8 cellular contexts compared by ENCODE assay signal in the genomic region with DNA sequence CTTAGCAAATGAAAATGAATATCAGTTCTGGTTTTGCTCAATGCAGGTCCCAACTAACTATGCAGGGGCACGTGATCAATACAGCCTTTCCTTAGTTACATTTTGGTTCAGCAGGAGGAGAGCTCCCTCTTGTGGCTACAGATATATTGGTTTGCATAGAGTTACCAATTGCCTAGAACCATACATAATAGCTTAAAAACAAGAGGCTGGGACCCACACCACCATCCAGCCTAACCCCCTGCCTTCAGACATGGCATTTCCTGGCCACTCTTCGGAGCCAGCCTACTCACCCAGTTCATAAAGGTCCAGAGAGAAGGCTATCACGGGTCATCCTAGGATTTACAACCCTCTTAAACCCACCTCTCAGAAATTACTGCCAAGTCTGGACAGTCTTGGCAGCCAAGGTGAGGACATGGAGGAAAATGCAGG. TPM values are rescaled to one million over a fixed set of nuclear protein-coding genes. Genes with fewer than 3 reads are reported as not detected.
DNase-seq lines count a peak whose midpoint lies in the region; ATAC-seq and TF ChIP-seq lines count a peak whose summit lies in the region.

No MANE protein-coding gene starts in this region.

- no peak overlapping the region for H4K91ac ChIP-seq in mesenchymal stem cell (ENCODE audit: low read length)

- ATAC-seq in GM21360 (IDR thresholded peaks at IDR 0.05; ENCODE audit: unreplicated experiment) (peak; percentile 98), HG03521 (IDR thresholded peaks at IDR 0.05; ENCODE audit: unreplicated experiment) (peak; percentile 94), upper lobe of left lung (ENCODE audit: low FRiP score in 2 of 2) (peak; percentile 87 to 95)
- peak; percentile 95 to 97 for ATAC-seq in activated CD4-positive, CD25-positive, alpha-beta regulatory T cell treated with anti-CD3 and anti-CD28 coated beads, Interleukin-2, amount 50 U/mL, for 24 hours
- ATAC-seq in effector memory CD8-positive, alpha-beta T cell (replicated peaks) = peak; percentile 99

- H3K9ac ChIP-seq in mesenchymal stem cell (ENCODE audit: low read length) = peak overlapping the region; percentile 43

- H3K4me1 ChIP-seq in mesenchymal stem cell (ENCODE audit: control insufficient read depth, insufficient read depth, low read depth, low read length) (peaks cover 4% of the 10 kb centered on the region), upper lobe of left lung (peaks cover 0 to 7% (median 0%) of the 10 kb centered on the region in 4 donors)

- H3K4me2 ChIP-seq in mesenchymal stem cell (ENCODE audit: low read length, poor library complexity, severe bottlenecking) = no peak overlapping the region

- H3K9me3 Mint-ChIP-seq in effector memory CD8-positive, alpha-beta T cell = no peaks in the 10 kb centered on the region

- TF ChIP-seq CTCF in upper lobe of left lung (IDR thresholded peaks at IDR 0.05) = peak; percentile 56 to 86 (median 76)

- peak overlapping the region in 1 of 2 donors; percentile 17 for H3K27ac Mint-ChIP-seq in effector memory CD8-positive, alpha-beta T cell

- no peak overlapping the region for H4K8ac ChIP-seq in mesenchymal stem cell (ENCODE audit: low read length)

- no peak for TF ChIP-seq POLR2A in upper lobe of left lung (IDR thresholded peaks at IDR 0.05)

- no peak overlapping the region for H2BK5ac ChIP-seq in mesenchymal stem cell (ENCODE audit: low read depth, low read length, poor library complexity, severe bottlenecking)

- H3K36me3 ChIP-seq in mesenchymal stem cell (ENCODE audit: control insufficient read depth in 1 of 2, insufficient read depth in 2 of 2, low read depth in 1 of 2, low read length in 2 of 2) (peaks cover 34 to 97% of the 10 kb centered on the region in 2 experiments), upper lobe of left lung (peaks cover 23 to 95% (median 48%) of the 10 kb centered on the region in 4 donors)

- peaks cover 4 to 13% of the 10 kb centered on the region in 2 donors for H3K4me1 Mint-ChIP-seq in effector memory CD8-positive, alpha-beta T cell (ENCODE audit: low read depth in 2 of 2)

- H3K23ac ChIP-seq in mesenchymal stem cell (ENCODE audit: low read length in 2 of 2) = no peak overlapping the region

- H3K79me1 ChIP-seq in mesenchymal stem cell (replicated peaks; ENCODE audit: low read length, poor library complexity, severe bottlenecking) = peaks cover 42% of the 10 kb centered on the region

- peaks cover 70% of the 10 kb centered on the region for H3K36me3 Mint-ChIP-seq in effector memory CD8-positive, alpha-beta T cell (ENCODE audit: insufficient read depth)

- H3K9me3 ChIP-seq in mesenchymal stem cell (ENCODE audit: control insufficient read depth, low read length) = no peaks in the 10 kb centered on the region
- H3K9me3 ChIP-seq in upper lobe of left lung = no peaks in the 10 kb centered on the region

- DNase-seq in Daoy (ENCODE audit: low read depth) (peak; percentile 59), NCI-H510A treated with DMSO at 0.1 percent for 48 hours (lab: John Stamatoyannopoulos, UW) (peak; percentile 71), mesenchymal stem cell (peak; percentile 88), upper lobe of left lung (peak in 1 of 2 donors; percentile 42)
- peak; percentile 58 to 65 (median 62) for DNase-seq in effector memory CD8-positive, alpha-beta T cell

- no peak overlapping the region for H3K4ac ChIP-seq in mesenchymal stem cell (ENCODE audit: low read depth in 1 of 2, low read length in 2 of 2)

- no peak overlapping the region for H3K18ac ChIP-seq in mesenchymal stem cell (ENCODE audit: low read depth in 1 of 2, low read length in 2 of 2)

- no peak overlapping the region for H2BK120ac ChIP-seq in mesenchymal stem cell (ENCODE audit: low read depth, low read length)

- H3K27me3 Mint-ChIP-seq in effector memory CD8-positive, alpha-beta T cell = no peaks in the 10 kb centered on the region

- no peak overlapping the region for H2BK15ac ChIP-seq in mesenchymal stem cell (ENCODE audit: low read depth, poor library complexity, severe bottlenecking)

- H3K4me3 Mint-ChIP-seq in effector memory CD8-positive, alpha-beta T cell = no peak overlapping the region

- H2BK12ac ChIP-seq in mesenchymal stem cell (ENCODE audit: low read length in 2 of 2) = no peak overlapping the region

- TF ChIP-seq EP300 in upper lobe of left lung (IDR thresholded peaks at IDR 0.05) = no peak

- no peaks in the 10 kb centered on the region for H3K27me3 ChIP-seq in mesenchymal stem cell (ENCODE audit: control insufficient read depth in 1 of 2, insufficient read depth in 1 of 2, low read length in 2 of 2)
- no peaks in the 10 kb centered on the region for H3K27me3 ChIP-seq in upper lobe of left lung

- WGBS in mesenchymal stem cell = 30% methylated on average over 3 of the region's 3 CpGs
- WGBS in upper lobe of left lung, 2 donors = 17 to 19% methylated on average over 2 to 3 of the region's 3 CpGs

- H3K27ac ChIP-seq in mesenchymal stem cell (ENCODE audit: low read length, poor library complexity, severe bottlenecking) (no peak overlapping the region), upper lobe of left lung (no peak overlapping the region)

- H2AFZ ChIP-seq in mesenchymal stem cell (ENCODE audit: low read depth, low read length) = no peak overlapping the region

- H3K4me3 ChIP-seq in mesenchymal stem cell (ENCODE audit: insufficient read depth in 1 of 2, low read depth in 1 of 2, low read length in 2 of 2) = no peak overlapping the region
- no peak overlapping the region for H3K4me3 ChIP-seq in upper lobe of left lung

- no peak overlapping the region for H3K14ac ChIP-seq in mesenchymal stem cell (ENCODE audit: low read length in 2 of 2)

- peak overlapping the region; percentile 49 for H2AK5ac ChIP-seq in mesenchymal stem cell (ENCODE audit: low read length, severe bottlenecking)

RNA-seq across cellular contexts. Expression of a gene that starts 10.5 kb away (rescaled TPM):
- total RNA-seq in Daoy (2014; rRNA removed; shearing (Covaris generic)) = 19.3 and 19.9 TPM in 2 replicates
- polyA plus RNA-seq in mesenchymal stem cell (2013, experiment 1 of 2) = 13.9 TPM
- polyA plus RNA-seq in mesenchymal stem cell (2013, experiment 2 of 2) = 12.1 TPM
- 100 to 1,000 TPM in 1 of 6 donors, 10 to 100 TPM in 5; 19.6 to 141 (median 38.8) TPM for total RNA-seq in upper lobe of left lung
